In the genomic region with DNA sequence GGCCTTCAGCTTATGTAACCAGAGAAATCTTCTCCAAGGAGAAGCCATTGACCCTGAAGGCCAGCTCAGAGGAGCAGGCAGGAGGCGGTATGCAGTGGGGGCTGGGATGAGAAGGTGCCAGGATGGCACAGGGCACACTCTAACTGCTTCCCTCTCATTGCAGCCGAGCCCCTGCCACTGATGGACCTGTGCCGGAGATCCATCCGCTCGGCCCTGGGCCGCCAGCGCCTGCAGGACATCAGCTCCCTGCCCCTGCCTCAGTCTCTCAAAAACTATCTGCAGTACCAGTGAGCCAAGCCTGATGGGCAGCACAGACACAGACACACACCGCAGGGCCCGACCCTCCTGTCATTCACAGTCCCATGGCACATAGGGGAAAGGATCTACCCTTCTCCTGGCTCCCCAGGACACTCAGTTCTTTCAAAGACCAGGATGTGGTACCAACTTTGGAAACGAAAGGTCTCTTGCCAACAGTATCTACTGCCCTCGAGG, we compare ENCODE assay signal across 14 cellular contexts.
DNase-seq lines count a peak whose midpoint lies in the region; ATAC-seq and TF ChIP-seq lines count a peak whose summit lies in the region.
"Had no signal": no experiment of that assay in that cellular context is flagged by ENCODE, and none has a peak within 500 bp of the region (broad histone marks: within the 10 kb centered on the region; RNA-seq: fewer than 3 reads in every experiment).

No MANE protein-coding gene starts in this region.

- H3K23ac ChIP-seq in trophoblast cell (ENCODE audit: low read length) = no peak overlapping the region

- H3K27me3 ChIP-seq in H7 (ENCODE audit: control insufficient read depth, insufficient read depth, low read length) = no peaks in the 10 kb centered on the region
- no peaks in the 10 kb centered on the region for H3K27me3 ChIP-seq in RWPE2 (ENCODE audit: insufficient read depth, poor library complexity, severe bottlenecking)
- no peaks in the 10 kb centered on the region for H3K27me3 ChIP-seq in trophoblast cell (ENCODE audit: insufficient read depth, low read length)
- H3K27me3 ChIP-seq in uterus = no peaks in the 10 kb centered on the region
- H3K27me3 ChIP-seq in MM.1S (replicated peaks; ENCODE audit: insufficient read depth, low read length) = no peaks in the 10 kb centered on the region
- H3K27me3 ChIP-seq: BE2C had no signal

- peak overlapping the region; percentile 13 for H4K91ac ChIP-seq in trophoblast cell (ENCODE audit: low read depth, low read length)

- H2AFZ ChIP-seq in trophoblast cell (ENCODE audit: insufficient read depth, low read length, poor library complexity) = no peak overlapping the region
- H2AFZ ChIP-seq in MM.1S (ENCODE audit: low read length) = no peak overlapping the region

- no peak overlapping the region for H3K27ac ChIP-seq in RWPE2 (ENCODE audit: poor library complexity, severe bottlenecking)
- no peak overlapping the region for H3K27ac ChIP-seq in trophoblast cell (ENCODE audit: low read depth, low read length)
- no peak overlapping the region for H3K27ac ChIP-seq in uterus
- no peak overlapping the region for H3K27ac ChIP-seq in MM.1S (ENCODE audit: low read length)

- intact Hi-C loops in uterus (cut with DNase I; ENCODE audit: low total_unique reads) = no loop called here

- H3F3A ChIP-seq in MM.1S (ENCODE audit: insufficient read depth, low read length) = no peaks in the 10 kb centered on the region

- no peaks in the 10 kb centered on the region for H3K9me2 ChIP-seq in MM.1S (replicated peaks; ENCODE audit: insufficient read depth, low read length)

- no peak overlapping the region for H3K14ac ChIP-seq in trophoblast cell (ENCODE audit: low read length)

- peak; percentile 7 for DNase-seq in H7
- no peak for DNase-seq in RWPE2 (ENCODE audit: low spot score)
- peak; percentile 9 for DNase-seq in medulla oblongata (ENCODE audit: extremely low spot score)
- DNase-seq in trophoblast cell = no peak
- DNase-seq in uterus = no peak
- DNase-seq in MM.1S = no peak
- no peak for DNase-seq in NCI-H526 (lab: John Stamatoyannopoulos, UW)
- DNase-seq: BE2C; C1 segment of cervical spinal cord; CD4-positive, alpha-beta memory T cell; DMS79; GDM1; GOT3; H9 had no signal

- H3K79me1 ChIP-seq in trophoblast cell (ENCODE audit: low read length) = no peaks in the 10 kb centered on the region

- H3K4ac ChIP-seq in trophoblast cell (ENCODE audit: low read depth, low read length) = no peak overlapping the region

- no peaks in the 10 kb centered on the region for H4K20me1 ChIP-seq in MM.1S (ENCODE audit: insufficient read depth, low read length)

- TF ChIP-seq CTCF in RWPE2 (IDR thresholded peaks at IDR 0.05; ENCODE audit: poor library complexity, severe bottlenecking) (no peak), uterus (IDR thresholded peaks at IDR 0.05) (no peak), MM.1S (IDR thresholded peaks at IDR 0.05; ENCODE audit: low read length) (no peak)

- H3K4me3 ChIP-seq in H7 (ENCODE audit: insufficient read depth, low read depth, low read length) (no peak overlapping the region), RWPE2 (ENCODE audit: severe bottlenecking) (no peak overlapping the region), trophoblast cell (ENCODE audit: low read depth, low read length) (no peak overlapping the region), uterus (no peak overlapping the region), MM.1S (ENCODE audit: low read length) (no peak overlapping the region)

- no CpG with 5 or more reads among the region's 11 CpGs for WGBS in trophoblast cell (ENCODE audit: extremely low coverage, insufficient coverage, insufficient read length)

- H3K4me1 ChIP-seq in RWPE2 (ENCODE audit: insufficient read depth, poor library complexity, severe bottlenecking) = peaks cover 4% of the 10 kb centered on the region
- peaks cover 26 to 28% of the 10 kb centered on the region in 2 experiments for H3K4me1 ChIP-seq in trophoblast cell (ENCODE audit: control insufficient read depth in 1 of 2, insufficient read depth in 2 of 2, low read length in 2 of 2)
- H3K4me1 ChIP-seq in uterus = no peaks in the 10 kb centered on the region
- no peaks in the 10 kb centered on the region for H3K4me1 ChIP-seq in MM.1S (ENCODE audit: low read length)
- H3K4me1 ChIP-seq: BE2C had no signal

- no peak for TF ChIP-seq POLR2A in uterus (IDR thresholded peaks at IDR 0.05)

- H3K18ac ChIP-seq in trophoblast cell (ENCODE audit: low read length) = peak overlapping the region; percentile 77

- peaks cover under 1% of the 10 kb centered on the region for H3K9me3 ChIP-seq in RWPE2 (ENCODE audit: severe bottlenecking)
- peaks cover 2% of the 10 kb centered on the region for H3K9me3 ChIP-seq in trophoblast cell (ENCODE audit: insufficient read depth, low read depth, low read length)
- H3K9me3 ChIP-seq in uterus = no peaks in the 10 kb centered on the region
- no peaks in the 10 kb centered on the region for H3K9me3 ChIP-seq in MM.1S (replicated peaks; ENCODE audit: insufficient read depth, low read length)
- H3K9me3 ChIP-seq: BE2C had no signal

- H2BK12ac ChIP-seq in trophoblast cell (ENCODE audit: low read length) = peak overlapping the region; percentile 9

- H3K36me3 ChIP-seq in H7 (replicated peaks; ENCODE audit: control insufficient read depth, insufficient read depth, low read length) (no peaks in the 10 kb centered on the region), RWPE2 (ENCODE audit: low read depth) (no peaks in the 10 kb centered on the region), trophoblast cell (ENCODE audit: control insufficient read depth in 1 of 2, insufficient read depth in 2 of 2, low read length in 2 of 2) (peaks cover 3 to 8% of the 10 kb centered on the region in 2 experiments), uterus (no peaks in the 10 kb centered on the region), MM.1S (replicated peaks; ENCODE audit: insufficient read depth, low read length) (no peaks in the 10 kb centered on the region)

- peak; percentile 3; the same call in 1 of the 3 replicates for ATAC-seq in RWPE2 (ENCODE audit: low read depth)

- no peak overlapping the region for H2AK5ac ChIP-seq in trophoblast cell (ENCODE audit: low read length)

- no peak overlapping the region for H2BK5ac ChIP-seq in trophoblast cell (ENCODE audit: low read depth, low read length, poor library complexity)

- H3K4me2 ChIP-seq in trophoblast cell (ENCODE audit: low read length) = no peak overlapping the region
- H3K4me2 ChIP-seq in MM.1S (ENCODE audit: low read depth, low read length) = no peak overlapping the region

- no peak overlapping the region for H3K9ac ChIP-seq in trophoblast cell (ENCODE audit: low read length)
- no peak overlapping the region for H3K9ac ChIP-seq in MM.1S (ENCODE audit: low read length)

- no peak overlapping the region for H4K12ac ChIP-seq in trophoblast cell (ENCODE audit: low read depth, low read length)

- H3K79me2 ChIP-seq in trophoblast cell (ENCODE audit: control insufficient read depth, insufficient read depth, low read length, poor library complexity) = peaks cover 4% of the 10 kb centered on the region
- H3K79me2 ChIP-seq in MM.1S (ENCODE audit: low read length) = no peaks in the 10 kb centered on the region

- H4K8ac ChIP-seq in trophoblast cell (ENCODE audit: low read depth, low read length) = no peak overlapping the region

- no peak overlapping the region for H2BK120ac ChIP-seq in trophoblast cell (ENCODE audit: insufficient read depth, low read length, poor library complexity)

Comparison
In these comparisons a context has a peak if more than half of its experiments do, and no peak if none do; other contexts are left out.
1. DNase-seq: peak in H7 (single experiment) and medulla oblongata (single experiment); none in RWPE2 (single experiment), trophoblast cell (0 of 2), uterus (0 of 2), MM.1S (single experiment) and NCI-H526 (0 of 2).